3 cellular contexts compared by ENCODE assay signal in the genomic region with DNA sequence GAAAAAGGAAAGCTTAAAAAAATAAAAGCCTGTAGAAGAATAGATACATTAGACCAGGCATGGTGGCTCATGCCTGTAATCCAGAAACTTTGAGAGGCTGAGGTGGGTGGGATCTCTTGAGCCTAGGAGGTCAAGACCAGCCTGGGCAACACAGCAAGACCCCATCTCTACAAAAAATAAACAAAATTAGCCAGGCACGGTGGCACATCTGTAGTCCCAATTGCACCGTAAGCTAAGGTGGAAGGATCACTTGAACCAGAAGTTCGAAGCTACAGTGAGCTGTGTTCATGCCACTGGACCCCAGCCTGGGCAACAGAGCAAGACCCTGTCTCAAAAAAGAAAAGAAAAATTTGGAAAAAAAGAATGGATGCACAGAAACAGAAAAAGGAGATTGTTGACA.
A peak's percentile ranks its signal among the peaks of the same experiment; 100 is the strongest.
TF ChIP-seq lines count a peak whose summit lies in the region.

No MANE protein-coding gene starts in this region.

TF ChIP-seq in HEK293, 187 proteins besides CTCF, POLR2A, EP300 and RAD21:
- TF ChIP-seq IKZF3 (tag by site-specific recombination; IDR thresholded peaks at IDR 0.05) (no peak), ZNF121 (tag by site-specific recombination; IDR thresholded peaks at IDR 0.05) (peak; percentile 94)

TF ChIP-seq in WTC11, 78 proteins besides CTCF, POLR2A, EP300 and RAD21:
- TF ChIP-seq ZNF121 (CRISPR knock-in tag; IDR thresholded peaks at IDR 0.05) (peak; percentile 96), KAT7 (CRISPR knock-in tag; IDR thresholded peaks at IDR 0.05; ENCODE audit: borderline replicate concordance) (no peak), SMAD3 (CRISPR knock-in tag; IDR thresholded peaks at IDR 0.05; ENCODE audit: borderline replicate concordance) (no peak)

TF ChIP-seq in endothelial cell of umbilical vein, 7 proteins besides CTCF, POLR2A, EP300 and RAD21:
- TF ChIP-seq FOS (IDR thresholded peaks at IDR 0.05; ENCODE audit: borderline replicate concordance, insufficient read depth, low read length) = no peak
- no peak for TF ChIP-seq EZH2 (IDR thresholded peaks at IDR 0.05; ENCODE audit: borderline replicate concordance, low read depth, low read length, severe bottlenecking)
- TF ChIP-seq POLR2AphosphoS5 (IDR thresholded peaks at IDR 0.05; ENCODE audit: insufficient read depth, low read depth, low read length) = no peak
- no peak for TF ChIP-seq GATA2 (IDR thresholded peaks at IDR 0.05; ENCODE audit: insufficient read depth, insufficient read length, low read depth, low read length)
- no peak for TF ChIP-seq JUN (IDR thresholded peaks at IDR 0.05; ENCODE audit: borderline replicate concordance, insufficient read depth, insufficient read length, low read depth)
- no peak for TF ChIP-seq MYC (IDR thresholded peaks at IDR 0.05; ENCODE audit: low read depth, low read length)
- TF ChIP-seq, protein P1, sequence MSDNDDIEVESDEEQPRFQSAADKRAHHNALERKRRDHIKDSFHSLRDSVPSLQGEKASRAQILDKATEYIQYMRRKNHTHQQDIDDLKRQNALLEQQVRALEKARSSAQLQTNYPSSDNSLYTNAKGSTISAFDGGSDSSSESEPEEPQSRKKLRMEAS (IDR thresholded peaks at IDR 0.05; ENCODE audit: insufficient read depth, insufficient read length) = no peak
